ENCODE assay signal across 19 cellular contexts in genomic region chr10:82402901-82403300, GRCh38.
A peak's percentile ranks its signal among the peaks of the same experiment; 100 is the strongest.
DNase-seq lines count a peak whose midpoint lies in the region; ATAC-seq and TF ChIP-seq lines count a peak whose summit lies in the region.
"Had no signal": no experiment of that assay in that cellular context is flagged by ENCODE, and none has a peak within 500 bp of the region (broad histone marks: within the 10 kb centered on the region; RNA-seq: fewer than 3 reads in every experiment).

No MANE protein-coding gene starts in this region.

- H3K27ac Mint-ChIP-seq in type B pancreatic cell = no peak overlapping the region
- H3K27ac Mint-ChIP-seq: CD14-positive monocyte; CD4-positive, alpha-beta T cell; CD8-positive, alpha-beta memory T cell had no signal

- no peak overlapping the region for H3K4me3 Mint-ChIP-seq in type B pancreatic cell
- H3K4me3 Mint-ChIP-seq: CD14-positive monocyte; CD4-positive, alpha-beta T cell; CD8-positive, alpha-beta memory T cell had no signal

- peaks cover 5% of the 10 kb centered on the region for H3K9me3 Mint-ChIP-seq in type B pancreatic cell
- H3K9me3 Mint-ChIP-seq: CD4-positive, alpha-beta T cell had no signal

- peaks cover 6% of the 10 kb centered on the region for H3K27me3 Mint-ChIP-seq in type B pancreatic cell
- H3K27me3 Mint-ChIP-seq: CD4-positive, alpha-beta T cell; CD8-positive, alpha-beta memory T cell had no signal

- peak; percentile 13 for DNase-seq in COLO829 (ENCODE audit: low spot score)
- peak; percentile 8 for DNase-seq in amniotic epithelial cell (ENCODE audit: low read depth)
- DNase-seq in foreskin melanocyte = peak; percentile 16
- peak; percentile 48 for DNase-seq in renal cortical epithelial cell (ENCODE audit: low read depth)
- DNase-seq in NOMO-1 treated with DMSO at 0.1 percent for 48 hours (lab: John Stamatoyannopoulos, UW; ENCODE audit: unreplicated experiment) = no peak
- DNase-seq in type B pancreatic cell (ENCODE audit: extremely low spot score, unreplicated experiment) = no peak
- DNase-seq in glomerular visceral epithelial cell (ENCODE audit: extremely low spot score) = no peak
- DNase-seq: Calu3; CD4-positive, alpha-beta T cell; CD8-positive, alpha-beta memory T cell; COR-L47; DMS53; DMS79 treated with DMSO at 0.1 percent for 48 hours; GF-D8; GM23248; H7; HCEC 1CT had no signal

- H3K4me1 Mint-ChIP-seq in type B pancreatic cell (ENCODE audit: unreplicated experiment) = peaks cover 13% of the 10 kb centered on the region
- H3K4me1 Mint-ChIP-seq: CD14-positive monocyte; CD8-positive, alpha-beta memory T cell had no signal

- ATAC-seq in GM18498 (IDR thresholded peaks at IDR 0.05; ENCODE audit: unreplicated experiment) = no peak

- TF ChIP-seq CTCF in type B pancreatic cell (conservative IDR thresholded peaks at IDR 0.05) = no peak

- no peaks in the 10 kb centered on the region for H3K36me3 Mint-ChIP-seq in type B pancreatic cell
- H3K36me3 Mint-ChIP-seq: CD14-positive monocyte; CD8-positive, alpha-beta memory T cell had no signal

Comparison
In these comparisons a context has a peak if more than half of its experiments do, and no peak if none do; other contexts are left out.
1. DNase-seq: peak in COLO829 (single experiment), amniotic epithelial cell (single experiment), foreskin melanocyte (single experiment) and renal cortical epithelial cell (single experiment); none in NOMO-1 treated with DMSO at 0.1 percent for 48 hours (single experiment), type B pancreatic cell (single experiment) and glomerular visceral epithelial cell (single experiment).